Comparison of ENCODE assay signal across 21 cellular contexts in genomic region chr20:63702751-63703470, GRCh38. TPM values are rescaled to one million over a fixed set of nuclear protein-coding genes. Genes with fewer than 3 reads are reported as not detected.
DNase-seq lines count a peak whose midpoint lies in the region; ATAC-seq and TF ChIP-seq lines count a peak whose summit lies in the region.
"Had no signal": no experiment of that assay in that cellular context is flagged by ENCODE, and none has a peak within 500 bp of the region (broad histone marks: within the 10 kb centered on the region; RNA-seq: fewer than 3 reads in every experiment).

No MANE protein-coding gene starts in this region.

- intact Hi-C loops in ascending aorta (cut with DNase I) = no loop called here
- intact Hi-C loops in sciatic nerve (cut with DNase I) = no loop called here
- intact Hi-C loops in activated CD4-positive, alpha-beta T cell treated with anti-CD3 and anti-CD28 coated beads for 36 hours (cut with DNase I, micrococcal nuclease) = no loop called here

- CTCF ChIA-PET in activated naive CD4-positive, alpha-beta T cell treated with anti-CD3 and anti-CD28 coated beads, Interleukin-2, amount 10 ng/mL, durations not matched to agents 7 days and 5 days (lab: Charles Lee) = no interaction called here
- CTCF ChIA-PET in activated CD4-positive, alpha-beta T cell treated with anti-CD3 and anti-CD28 coated beads for 36 hours (lab: Charles Lee) = interaction anchor here (0.6 kb wide), 1 partner anchor 38 kb away, joined by 3 read pairs; no protein-coding TSS in a partner anchor

- peak; percentile 12 for DNase-seq in activated naive CD4-positive, alpha-beta T cell treated with anti-CD3 and anti-CD28 coated beads, Interleukin-2, amount 10 ng/mL, durations not matched to agents 7 days and 5 days
- no peak for DNase-seq in activated naive CD4-positive, alpha-beta T cell treated with Interleukin-2 at 50 U/mL for 16 hours
- DNase-seq in GM23338 (ENCODE audit: low spot score) (no peak), ascending aorta (ENCODE audit: low spot score in 2 of 2) (peak; percentile 6 to 60), sciatic nerve (ENCODE audit: low spot score) (peak; percentile 61), HCEC 1CT (no peak), dermis blood vessel endothelial cell (no peak)
- DNase-seq in activated CD4-positive, alpha-beta T cell treated with anti-CD3 and anti-CD28 coated beads for 36 hours = no peak
- DNase-seq: activated CD8-positive, alpha-beta T cell treated with anti-CD3 and anti-CD28 coated beads for 36 hours; caudate nucleus; foreskin fibroblast; GF-D8; Kasumi-1; mammary epithelial cell; natural killer cell; NCI-H1417 treated with DMSO at 0.1 percent for 48 hours; stimulated activated CD4-positive, alpha-beta T cell treated with anti-CD3 and anti-CD28 coated beads, Interleukin-12 subunit alpha, Interleukin-12 subunit beta, amount 100 ng/mL, for 4 hours; stomach had no signal

- no peaks in the 10 kb centered on the region for H3K9me3 ChIP-seq in ascending aorta
- H3K9me3 ChIP-seq: prostate gland, stomach, uterus had no signal

- no peaks in the 10 kb centered on the region for H3K9me2 ChIP-seq in GM23338 (ENCODE audit: insufficient read depth)

- H3K4me1 Mint-ChIP-seq in activated naive CD4-positive, alpha-beta T cell treated with anti-CD3 and anti-CD28 coated beads, Interleukin-2, amount 10 ng/mL, durations not matched to agents 7 days and 5 days = peaks cover 21% of the 10 kb centered on the region
- peaks cover 5% of the 10 kb centered on the region for H3K4me1 Mint-ChIP-seq in GM23338
- peaks cover 28% of the 10 kb centered on the region for H3K4me1 Mint-ChIP-seq in activated CD4-positive, alpha-beta T cell treated with anti-CD3 and anti-CD28 coated beads for 36 hours

- H3F3A ChIP-seq in GM23338 (replicated peaks; ENCODE audit: low read depth) = peaks cover 6% of the 10 kb centered on the region; the same call in 1 of the 2 replicates

- H3K4me1 ChIP-seq in GM23338 (ENCODE audit: insufficient read depth) (no peaks in the 10 kb centered on the region; the same call in 1 of the 2 replicates), ascending aorta (peaks cover 16 to 21% of the 10 kb centered on the region in 2 donors)
- H3K4me1 ChIP-seq: uterus had no signal

- no peaks in the 10 kb centered on the region for H3K27me3 ChIP-seq in GM23338 (ENCODE audit: insufficient read depth)
- no peaks in the 10 kb centered on the region for H3K27me3 ChIP-seq in ascending aorta
- H3K27me3 ChIP-seq: stomach, uterus had no signal

- no peaks in the 10 kb centered on the region for H3K27me3 Mint-ChIP-seq in activated naive CD4-positive, alpha-beta T cell treated with anti-CD3 and anti-CD28 coated beads, Interleukin-2, amount 10 ng/mL, durations not matched to agents 7 days and 5 days
- peaks cover 10% of the 10 kb centered on the region for H3K27me3 Mint-ChIP-seq in GM23338 (ENCODE audit: insufficient read depth, low read depth, poor library complexity)
- H3K27me3 Mint-ChIP-seq in activated CD4-positive, alpha-beta T cell treated with anti-CD3 and anti-CD28 coated beads for 36 hours = no peaks in the 10 kb centered on the region
- H3K27me3 Mint-ChIP-seq: activated CD8-positive, alpha-beta T cell treated with anti-CD3 and anti-CD28 coated beads for 36 hours; activated naive CD4-positive, alpha-beta T cell treated with anti-CD3 and anti-CD28 coated beads, Interleukin-2, amount 50 U/mL, for 24 hours had no signal

- H3K4me2 ChIP-seq in GM23338 = no peak overlapping the region

- peaks cover 8% of the 10 kb centered on the region for H3K79me2 ChIP-seq in GM23338 (replicated peaks; ENCODE audit: insufficient read depth)

- peaks cover 11% of the 10 kb centered on the region for H4K20me1 ChIP-seq in GM23338 (replicated peaks; ENCODE audit: insufficient read depth)

- H3K4me3 ChIP-seq in GM23338 (no peak overlapping the region), ascending aorta (no peak overlapping the region)
- H3K4me3 ChIP-seq: prostate gland, stomach, uterus had no signal

- H3K27ac Mint-ChIP-seq in activated naive CD4-positive, alpha-beta T cell treated with anti-CD3 and anti-CD28 coated beads, Interleukin-2, amount 10 ng/mL, durations not matched to agents 7 days and 5 days = no peak overlapping the region
- H3K27ac Mint-ChIP-seq in GM23338 = no peak overlapping the region
- H3K27ac Mint-ChIP-seq in activated CD4-positive, alpha-beta T cell treated with anti-CD3 and anti-CD28 coated beads for 36 hours = no peak overlapping the region
- H3K27ac Mint-ChIP-seq: activated CD8-positive, alpha-beta T cell treated with anti-CD3 and anti-CD28 coated beads for 36 hours; activated naive CD4-positive, alpha-beta T cell treated with anti-CD3 and anti-CD28 coated beads, Interleukin-2, amount 50 U/mL, for 24 hours; natural killer cell had no signal

- H3K36me3 Mint-ChIP-seq in activated naive CD4-positive, alpha-beta T cell treated with anti-CD3 and anti-CD28 coated beads, Interleukin-2, amount 10 ng/mL, durations not matched to agents 7 days and 5 days = peaks cover 23% of the 10 kb centered on the region
- H3K36me3 Mint-ChIP-seq in GM23338 (ENCODE audit: low read depth) = peaks cover 15% of the 10 kb centered on the region
- H3K36me3 Mint-ChIP-seq in activated CD4-positive, alpha-beta T cell treated with anti-CD3 and anti-CD28 coated beads for 36 hours (ENCODE audit: low read depth) = peaks cover 21% of the 10 kb centered on the region
- H3K36me3 Mint-ChIP-seq: natural killer cell had no signal

- TF ChIP-seq CTCF in GM23338 (conservative IDR thresholded peaks at IDR 0.05; ENCODE audit: low read depth in 2 of 2) (no peak), ascending aorta (IDR thresholded peaks at IDR 0.05) (no peak)

- POLR2A ChIA-PET in activated CD4-positive, alpha-beta T cell treated with anti-CD3 and anti-CD28 coated beads for 36 hours (lab: Charles Lee) = no interaction called here

- no peaks in the 10 kb centered on the region for H3K36me3 ChIP-seq in GM23338 (ENCODE audit: insufficient read depth)
- H3K36me3 ChIP-seq in ascending aorta = peaks cover 30 to 44% of the 10 kb centered on the region in 2 donors
- H3K36me3 ChIP-seq: uterus had no signal

- no peaks in the 10 kb centered on the region for H3K9me3 Mint-ChIP-seq in activated naive CD4-positive, alpha-beta T cell treated with anti-CD3 and anti-CD28 coated beads, Interleukin-2, amount 10 ng/mL, durations not matched to agents 7 days and 5 days
- no peaks in the 10 kb centered on the region for H3K9me3 Mint-ChIP-seq in GM23338
- no peaks in the 10 kb centered on the region for H3K9me3 Mint-ChIP-seq in activated CD4-positive, alpha-beta T cell treated with anti-CD3 and anti-CD28 coated beads for 36 hours (ENCODE audit: low read depth)
- H3K9me3 Mint-ChIP-seq: activated CD8-positive, alpha-beta T cell treated with anti-CD3 and anti-CD28 coated beads for 36 hours; activated naive CD4-positive, alpha-beta T cell treated with anti-CD3 and anti-CD28 coated beads, Interleukin-2, amount 50 U/mL, for 24 hours; natural killer cell had no signal

- H3K27ac ChIP-seq in GM23338 (ENCODE audit: low read depth) = no peak overlapping the region
- no peak overlapping the region for H3K27ac ChIP-seq in ascending aorta
- H3K27ac ChIP-seq: prostate gland, stomach, uterus had no signal

- ATAC-seq in GM23338 = no peak
- no peak for ATAC-seq in sciatic nerve
- ATAC-seq in activated CD4-positive, alpha-beta T cell treated with anti-CD3 and anti-CD28 coated beads for 36 hours = no peak
- ATAC-seq: activated CD8-positive, alpha-beta T cell treated with anti-CD3 and anti-CD28 coated beads for 36 hours; natural killer cell had no signal

- H2AFZ ChIP-seq in GM23338 = no peak overlapping the region

- H3K4me3 Mint-ChIP-seq in activated naive CD4-positive, alpha-beta T cell treated with anti-CD3 and anti-CD28 coated beads, Interleukin-2, amount 10 ng/mL, durations not matched to agents 7 days and 5 days = no peak overlapping the region
- H3K4me3 Mint-ChIP-seq in GM23338 = no peak overlapping the region
- H3K4me3 Mint-ChIP-seq in activated CD4-positive, alpha-beta T cell treated with anti-CD3 and anti-CD28 coated beads for 36 hours = no peak overlapping the region
- H3K4me3 Mint-ChIP-seq: activated CD8-positive, alpha-beta T cell treated with anti-CD3 and anti-CD28 coated beads for 36 hours; activated naive CD4-positive, alpha-beta T cell treated with anti-CD3 and anti-CD28 coated beads, Interleukin-2, amount 50 U/mL, for 24 hours; natural killer cell had no signal

TF ChIP-seq in GM23338, 12 proteins besides CTCF, POLR2A, EP300 and RAD21 (continues in another document):
- TF ChIP-seq NANOG (IDR thresholded peaks at IDR 0.05; ENCODE audit: borderline replicate concordance) = no peak

RNA-seq across cellular contexts. Expression of gene ARFRP1, which starts 4.9 kb away (rescaled TPM):
- 19.0 and 24.6 TPM in 2 replicates for total RNA-seq in GM23338 (2014; rRNA removed; shearing (Covaris generic))
- 16.7 and 18.6 TPM in 2 replicates for polyA plus RNA-seq in GM23338 (2016; fragmentation: Nextera tagmentation; extraction: Ambion mirVana)
- 50.8 TPM for total RNA-seq in ascending aorta
- total RNA-seq in sciatic nerve = 49.1 TPM
- total RNA-seq in activated CD4-positive, alpha-beta T cell treated with anti-CD3 and anti-CD28 coated beads for 36 hours = 10 to 100 TPM; 36.4 to 52.0 TPM
- 46.9 and 48.3 TPM in 2 replicates for total RNA-seq in dermis blood vessel endothelial cell

RNA-seq across cellular contexts. Expression of gene ZGPAT, which starts 4.9 kb away (rescaled TPM):
- 25.5 and 39.2 TPM in 2 replicates for total RNA-seq in GM23338 (2014; rRNA removed; shearing (Covaris generic))
- polyA plus RNA-seq in GM23338 (2016; fragmentation: Nextera tagmentation; extraction: Ambion mirVana) = 21.5 and 25.0 TPM in 2 replicates
- total RNA-seq in ascending aorta (42.4 TPM), sciatic nerve (23.8 TPM), dermis blood vessel endothelial cell (25.6 and 29.1 TPM in 2 replicates)
- total RNA-seq in activated CD4-positive, alpha-beta T cell treated with anti-CD3 and anti-CD28 coated beads for 36 hours = 10 to 100 TPM; 15.3 to 21.9 TPM

RNA-seq across cellular contexts. Expression of gene TNFRSF6B, which starts 6.5 kb away (rescaled TPM):
- total RNA-seq in GM23338 (2014; rRNA removed; shearing (Covaris generic)) = 0.28 and 3.8 TPM in 2 replicates
- polyA plus RNA-seq in GM23338 (2016; fragmentation: Nextera tagmentation; extraction: Ambion mirVana) = not detected in 2 replicates
- total RNA-seq in ascending aorta = 119 TPM
- 6.1 TPM for total RNA-seq in sciatic nerve
- total RNA-seq in activated CD4-positive, alpha-beta T cell treated with anti-CD3 and anti-CD28 coated beads for 36 hours = 1 to 10 TPM in 1 of 2 experiments, under 1 TPM in 1; 0.21 to 1.7 TPM
- total RNA-seq in dermis blood vessel endothelial cell = 16.8 and 22.0 TPM in 2 replicates
- total RNA-seq: activated CD8-positive, alpha-beta T cell treated with anti-CD3 and anti-CD28 coated beads for 36 hours; natural killer cell had no signal

RNA-seq across cellular contexts. Expression of gene LIME1, which starts 33.6 kb away (rescaled TPM):
- 3.6 and 12.2 TPM in 2 replicates for total RNA-seq in GM23338 (2014; rRNA removed; shearing (Covaris generic))
- polyA plus RNA-seq in GM23338 (2016; fragmentation: Nextera tagmentation; extraction: Ambion mirVana) = 4.7 and 7.4 TPM in 2 replicates
- total RNA-seq in ascending aorta = 7.3 TPM
- total RNA-seq in sciatic nerve = 8.1 TPM
- total RNA-seq in activated CD4-positive, alpha-beta T cell treated with anti-CD3 and anti-CD28 coated beads for 36 hours = 10 to 100 TPM in 1 of 2 experiments, 1 to 10 TPM in 1; 7.3 to 10.2 TPM
- total RNA-seq in dermis blood vessel endothelial cell = 3.4 and 3.7 TPM in 2 replicates

RNA-seq across cellular contexts. Expression of gene SLC2A4RG, which starts 36.7 kb away (rescaled TPM):
- total RNA-seq in GM23338 (2014; rRNA removed; shearing (Covaris generic)) = 33.8 and 42.0 TPM in 2 replicates
- polyA plus RNA-seq in GM23338 (2016; fragmentation: Nextera tagmentation; extraction: Ambion mirVana) = 22.8 and 25.3 TPM in 2 replicates
- total RNA-seq in ascending aorta (114 TPM), sciatic nerve (73.0 TPM), dermis blood vessel endothelial cell (11.7 and 24.1 TPM in 2 replicates)
- 10 to 100 TPM; 30.9 to 34.9 TPM for total RNA-seq in activated CD4-positive, alpha-beta T cell treated with anti-CD3 and anti-CD28 coated beads for 36 hours

Comparison
In these comparisons a context has a peak if more than half of its experiments do, and no peak if none do; other contexts are left out.
1. DNase-seq: peak in activated naive CD4-positive, alpha-beta T cell treated with anti-CD3 and anti-CD28 coated beads, Interleukin-2, amount 10 ng/mL, durations not matched to agents 7 days and 5 days (single experiment), ascending aorta (2 of 2) and sciatic nerve (single experiment); none in activated naive CD4-positive, alpha-beta T cell treated with Interleukin-2 at 50 U/mL for 16 hours (single experiment), GM23338 (single experiment), HCEC 1CT (single experiment), activated CD4-positive, alpha-beta T cell treated with anti-CD3 and anti-CD28 coated beads for 36 hours (single experiment) and dermis blood vessel endothelial cell (single experiment).